In the genomic region with DNA sequence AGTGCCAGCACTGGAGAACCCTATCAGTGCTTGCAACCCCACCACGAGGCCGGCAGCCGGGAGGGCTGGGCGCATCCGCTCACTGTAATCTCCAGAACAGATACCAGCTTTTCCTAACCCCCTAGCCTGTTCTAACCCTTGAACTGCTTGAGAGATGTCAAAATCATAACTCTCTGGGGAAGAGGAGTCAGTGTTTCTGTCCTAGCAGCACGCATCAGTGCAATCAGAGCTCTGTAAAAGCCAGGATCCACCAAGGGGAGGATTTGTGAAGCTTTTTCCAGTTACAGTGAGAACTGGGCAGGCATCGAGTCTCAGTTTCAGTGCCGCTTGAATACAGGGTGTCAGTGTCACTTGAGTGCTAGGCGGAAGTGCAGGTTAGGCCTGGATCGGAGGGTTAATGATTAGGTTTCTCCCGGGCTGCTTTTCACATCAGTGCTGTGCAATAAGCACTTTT, we compare ENCODE assay signal across 1 cellular context.
TF ChIP-seq lines count a peak whose summit lies in the region.

No MANE protein-coding gene starts in this region.

TF ChIP-seq in HepG2, 621 proteins besides CTCF, POLR2A, EP300 and RAD21 (continued from another document):
- no peak for TF ChIP-seq ZBTB21 (CRISPR knock-in tag; IDR thresholded peaks at IDR 0.05)
- TF ChIP-seq, protein P1, sequence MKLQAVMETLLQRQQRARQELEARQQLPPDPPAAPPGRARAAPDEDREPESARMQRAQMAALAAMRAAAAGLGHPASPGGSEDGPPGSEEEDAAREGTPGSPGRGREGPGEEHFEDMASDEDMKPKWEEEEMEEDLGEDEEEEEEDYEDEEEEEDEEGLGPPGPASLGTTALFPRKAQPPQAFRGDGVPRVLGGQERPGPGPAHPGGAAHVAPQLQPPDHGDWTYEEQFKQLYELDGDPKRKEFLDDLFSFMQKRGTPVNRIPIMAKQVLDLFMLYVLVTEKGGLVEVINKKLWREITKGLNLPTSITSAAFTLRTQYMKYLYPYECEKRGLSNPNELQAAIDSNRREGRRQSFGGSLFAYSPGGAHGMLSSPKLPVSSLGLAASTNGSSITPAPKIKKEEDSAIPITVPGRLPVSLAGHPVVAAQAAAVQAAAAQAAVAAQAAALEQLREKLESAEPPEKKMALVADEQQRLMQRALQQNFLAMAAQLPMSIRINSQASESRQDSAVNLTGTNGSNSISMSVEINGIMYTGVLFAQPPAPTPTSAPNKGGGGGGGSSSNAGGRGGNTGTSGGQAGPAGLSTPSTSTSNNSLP (IDR thresholded peaks at IDR 0.05; ENCODE audit: low read depth, low read length): peak; percentile 49; the same call in 1 of the 2 replicates
TF ChIP-seq in HepG2: peak in this region for 104.
